In genomic region chr2:127173073-127173472, GRCh38 we compare ENCODE assay signal across 13 cellular contexts. TPM values are rescaled to one million over a fixed set of nuclear protein-coding genes. Genes with fewer than 3 reads are reported as not detected.
A peak's percentile ranks its signal among the peaks of the same experiment; 100 is the strongest.
DNase-seq lines count a peak whose midpoint lies in the region; TF ChIP-seq lines count a peak whose summit lies in the region.
"Had no signal": no experiment of that assay in that cellular context is flagged by ENCODE, and none has a peak within 500 bp of the region (broad histone marks: within the 10 kb centered on the region; RNA-seq: fewer than 3 reads in every experiment).

No MANE protein-coding gene starts in this region.

- no peak overlapping the region for H3K4me2 ChIP-seq in SK-N-SH

- peak overlapping the region; percentile 4; the same call in 1 of the 2 replicates for H2AFZ ChIP-seq in SK-N-SH (ENCODE audit: low read depth)

- TF ChIP-seq EP300 in SK-N-SH (IDR thresholded peaks at IDR 0.05; ENCODE audit: borderline replicate concordance in 1 of 2, low read depth in 1 of 2, low read length in 1 of 2): no peak

- DNase-seq in BJ (ENCODE audit: low read depth): peak; percentile 91
- no peak for DNase-seq in SK-N-SH
- peak; percentile 98 for DNase-seq in fibroblast of mammary gland (ENCODE audit: low read depth)
- peak; percentile 79 for DNase-seq in non-pigmented ciliary epithelial cell (ENCODE audit: low read depth)
- DNase-seq in SIG-M5 treated with dmso at 0.1 percent for 504 hours (lab: John Stamatoyannopoulos, UW; ENCODE audit: unreplicated experiment): no peak
- DNase-seq in OCI-M1 (lab: John Stamatoyannopoulos, UW): no peak
- no peak for DNase-seq in NCI-H2107 (lab: John Stamatoyannopoulos, UW)
- DNase-seq in MV-4-11 (lab: John Stamatoyannopoulos, UW): no peak
- DNase-seq: activated T-cell treated with anti-CD3 and anti-CD28 coated beads, Interleukin-2, amount 50 U/mL, for 1 hour; retina had no signal

- CTCF ChIA-PET in BJ (lab: Yijun Ruan, JAX) (interaction anchor here (1.5 to 2.8 kb wide), 5 partner anchors 9 to 105 kb away, joined by 3 to 12 read pairs (median 7); no protein-coding TSS in a partner anchor), SK-N-SH (lab: Yijun Ruan, JAX) (interaction anchor here (1.0 to 12.1 kb wide), 5 partner anchors 15 to 201 kb away, joined by 3 to 80 read pairs (median 5); no protein-coding TSS in a partner anchor)

- H3K27me3 ChIP-seq in BJ (ENCODE audit: control insufficient read depth, insufficient read depth, low read length) (no peaks in the 10 kb centered on the region), SK-N-SH (ENCODE audit: insufficient read depth) (no peaks in the 10 kb centered on the region)
- H3K27me3 ChIP-seq: tibial nerve had no signal

- H3K9ac ChIP-seq in SK-N-SH: no peak overlapping the region

- TF ChIP-seq RAD21 in SK-N-SH (IDR thresholded peaks at IDR 0.05; ENCODE audit: low read length): no peak

- H4K20me1 ChIP-seq in SK-N-SH (ENCODE audit: insufficient read depth): no peaks in the 10 kb centered on the region

- no peaks in the 10 kb centered on the region for H3K79me2 ChIP-seq in SK-N-SH (ENCODE audit: insufficient read depth)

- 54% methylated on average over 6 of the region's 6 CpGs for WGBS in SK-N-SH (ENCODE audit: low lambda C conversion rate)

- H3K36me3 ChIP-seq in BJ (ENCODE audit: control insufficient read depth, insufficient read depth, low read length) (no peaks in the 10 kb centered on the region), SK-N-SH (replicated peaks in 1 of 2; ENCODE audit: control insufficient read depth in 1 of 2, insufficient read depth in 2 of 2, low read length in 1 of 2) (no peaks in the 10 kb centered on the region)
- H3K36me3 ChIP-seq: tibial nerve had no signal

- no peaks in the 10 kb centered on the region for H3K9me3 ChIP-seq in SK-N-SH
- H3K9me3 ChIP-seq: tibial nerve had no signal

- H3K4me1 ChIP-seq in SK-N-SH (ENCODE audit: control insufficient read depth in 1 of 2, insufficient read depth in 2 of 2, low read depth in 1 of 2, low read length in 1 of 2): peaks cover 0 to 32% of the 10 kb centered on the region in 2 experiments; a peak in 1 of 4 replicates

- no peaks in the 10 kb centered on the region for H3F3A ChIP-seq in SK-N-SH (replicated peaks; ENCODE audit: insufficient read depth)

- POLR2A ChIA-PET in BJ (lab: Charles Lee) (interaction anchor here (0.6 kb wide), 1 partner anchor 15 kb away, joined by 5 read pairs; no protein-coding TSS in a partner anchor), SK-N-SH (lab: Yijun Ruan, JAX) (no interaction called here)

- H3K27ac ChIP-seq in SK-N-SH (ENCODE audit: low read depth in 2 of 2, low read length in 1 of 2): no peak overlapping the region
- H3K27ac ChIP-seq: C4-2B, tibial nerve had no signal

- TF ChIP-seq CTCF in BJ (IDR thresholded peaks at IDR 0.05; ENCODE audit: insufficient read depth, low read depth, low read length) (no peak), SK-N-SH (IDR thresholded peaks at IDR 0.05) (no peak), fibroblast of mammary gland (conservative IDR thresholded peaks at IDR 0.05; ENCODE audit: control insufficient read depth, insufficient read depth, low read depth, low read length) (no peak)

- H3K4me3 ChIP-seq in BJ (ENCODE audit: low read depth, low read length): no peak overlapping the region
- no peak overlapping the region for H3K4me3 ChIP-seq in SK-N-SH (ENCODE audit: low read depth in 2 of 2, low read length in 1 of 2)
- no peak overlapping the region for H3K4me3 ChIP-seq in fibroblast of mammary gland (ENCODE audit: control insufficient read depth, low read depth, low read length)
- H3K4me3 ChIP-seq: tibial nerve had no signal

- no peaks in the 10 kb centered on the region for H3K9me2 ChIP-seq in SK-N-SH

TF ChIP-seq in SK-N-SH, 30 proteins besides CTCF, POLR2A, EP300 and RAD21 (continues in another document):
- TF ChIP-seq REST (IDR thresholded peaks at IDR 0.05; ENCODE audit: low read depth, low read length) (no peak), RFX5 (IDR thresholded peaks at IDR 0.05; ENCODE audit: low read length) (no peak), NFIC (IDR thresholded peaks at IDR 0.05; ENCODE audit: borderline replicate concordance) (no peak), USF1 (IDR thresholded peaks at IDR 0.05; ENCODE audit: borderline replicate concordance, low read depth) (no peak), ELF1 (IDR thresholded peaks at IDR 0.05) (no peak), MXI1 (IDR thresholded peaks at IDR 0.05; ENCODE audit: low read depth, low read length) (no peak), FOSL2 (IDR thresholded peaks at IDR 0.05; ENCODE audit: borderline replicate concordance, low read depth) (no peak), FOXJ3 (CRISPR knock-in tag; IDR thresholded peaks at IDR 0.05) (no peak), YY1 (IDR thresholded peaks at IDR 0.05; ENCODE audit: low read depth) (no peak), MEF2A (IDR thresholded peaks at IDR 0.05; ENCODE audit: borderline replicate concordance, low read depth) (no peak), ZBTB33 (IDR thresholded peaks at IDR 0.05; ENCODE audit: borderline replicate concordance, low read depth) (no peak), MAX (IDR thresholded peaks at IDR 0.05; ENCODE audit: low read depth) (no peak), EZH2phosphoT487 (IDR thresholded peaks at IDR 0.05; ENCODE audit: borderline replicate concordance, low read depth) (no peak), IRF3 (IDR thresholded peaks at IDR 0.05; ENCODE audit: low read depth, low read length) (no peak), TCF12 (IDR thresholded peaks at IDR 0.05) (no peak), JUND (IDR thresholded peaks at IDR 0.05) (no peak), POLR2AphosphoS5 (IDR thresholded peaks at IDR 0.05; ENCODE audit: low read depth, low read length) (no peak), GABPA (IDR thresholded peaks at IDR 0.05; ENCODE audit: low read depth) (no peak)

RNA-seq across cellular contexts. Expression of gene CYP27C1, which starts 47.0 kb away (rescaled TPM):
- 0.13 and 0.28 TPM in 2 replicates for polyA plus RNA-seq in BJ (2011; rRNA removed)
- polyA minus RNA-seq in BJ (2011; rRNA and poly(A)+ RNA removed): 0.10 TPM in 1 of 2 replicates, not detected in the other
- polyA plus RNA-seq in SK-N-SH (2012; rRNA removed): 0.03 TPM in 1 of 2 replicates, not detected in the other
- 0.03 TPM in 2 replicates for polyA plus RNA-seq in SK-N-SH (2012; cell fraction: cytosol; rRNA removed)
- polyA plus RNA-seq in SK-N-SH (2012; cell fraction: nucleus; rRNA removed): not detected in 2 replicates
- polyA plus RNA-seq: IgD-negative memory B cell had no signal

Comparison
In these comparisons a context has a peak if more than half of its experiments do, and no peak if none do; other contexts are left out.
1. DNase-seq: peak in BJ (single experiment), fibroblast of mammary gland (single experiment) and non-pigmented ciliary epithelial cell (single experiment); none in SK-N-SH (single experiment), SIG-M5 treated with dmso at 0.1 percent for 504 hours (single experiment), OCI-M1 (single experiment), NCI-H2107 (single experiment) and MV-4-11 (single experiment).